ENCODE assay signal across 10 cellular contexts in genomic region chr6:36755435-36756348, GRCh38. TPM values are rescaled to one million over a fixed set of nuclear protein-coding genes. Genes with fewer than 3 reads are reported as not detected.
DNase-seq lines count a peak whose midpoint lies in the region; ATAC-seq and TF ChIP-seq lines count a peak whose summit lies in the region.
"Had no signal": no experiment of that assay in that cellular context is flagged by ENCODE, and none has a peak within 500 bp of the region (broad histone marks: within the 10 kb centered on the region; RNA-seq: fewer than 3 reads in every experiment).

No MANE protein-coding gene starts in this region.

- no peaks in the 10 kb centered on the region for H3K27me3 Mint-ChIP-seq in stimulated activated naive B cell treated with anti-CD40 and anti-IgM and Interleukin-4, amounts not matched to agents 10 μg/mL and 1 μg/mL and 100 μg/mL, for 72 hours

- no peak overlapping the region for H3K4me3 ChIP-seq in aorta (ENCODE audit: low read length in 2 of 2)

- H3K27ac ChIP-seq in foreskin keratinocyte (peak overlapping the region; percentile 43), aorta (ENCODE audit: low read depth in 1 of 2, low read length in 2 of 2) (no peak overlapping the region)
- H3K27ac ChIP-seq: KMS-11, neutrophil had no signal

- H3K9me3 Mint-ChIP-seq in stimulated activated naive B cell treated with anti-CD40 and anti-IgM and Interleukin-4, amounts not matched to agents 10 μg/mL and 1 μg/mL and 100 μg/mL, for 72 hours, result no peaks in the 10 kb centered on the region

- no peaks in the 10 kb centered on the region for H3K27me3 ChIP-seq in foreskin keratinocyte
- no peaks in the 10 kb centered on the region for H3K27me3 ChIP-seq in aorta (ENCODE audit: control insufficient read depth in 1 of 2, insufficient read depth in 2 of 2, low read length in 1 of 2)
- H3K27me3 ChIP-seq: neutrophil had no signal

- H3K9me3 ChIP-seq in aorta (ENCODE audit: control insufficient read depth, low read length), result no peaks in the 10 kb centered on the region
- H3K9me3 ChIP-seq: neutrophil had no signal

- H3K4me1 ChIP-seq in foreskin keratinocyte (peaks cover 23% of the 10 kb centered on the region), aorta (ENCODE audit: control insufficient read depth in 1 of 2, insufficient read depth in 2 of 2, low read length in 2 of 2) (no peaks in the 10 kb centered on the region)

- peak; percentile 35 to 53 for DNase-seq in Kasumi-1 (lab: John Stamatoyannopoulos, UW)
- peak; percentile 18 to 37 for DNase-seq in activated CD8-positive, alpha-beta memory T cell treated with anti-CD3 and anti-CD28 coated beads for 1 hour (ENCODE audit: extremely low read depth in 1 of 2, low read depth in 1 of 2)
- DNase-seq in foreskin keratinocyte, result peak; percentile 80 to 84
- DNase-seq in stimulated activated naive B cell treated with anti-CD40 and anti-IgM and Interleukin-4, amounts not matched to agents 10 μg/mL and 1 μg/mL and 100 μg/mL, for 72 hours, result peak; percentile 74
- no peak for DNase-seq in LoVo (ENCODE audit: low spot score)
- no peak for DNase-seq in aorta

- ATAC-seq in foreskin keratinocyte, result peak; percentile 65
- peak; percentile 73 to 74 for ATAC-seq in stimulated activated naive B cell treated with anti-CD40 and anti-IgM and Interleukin-4, amounts not matched to agents 10 μg/mL and 1 μg/mL and 100 μg/mL, for 72 hours (replicated peaks)
- no peak for ATAC-seq in HG02759 (IDR thresholded peaks at IDR 0.05; ENCODE audit: unreplicated experiment)
- no peak for ATAC-seq in aorta (ENCODE audit: low FRiP score)

- peak overlapping the region; percentile 52 for H3K27ac Mint-ChIP-seq in stimulated activated naive B cell treated with anti-CD40 and anti-IgM and Interleukin-4, amounts not matched to agents 10 μg/mL and 1 μg/mL and 100 μg/mL, for 72 hours

- peaks cover 79 to 93% of the 10 kb centered on the region in 2 donors for H3K4me1 Mint-ChIP-seq in stimulated activated naive B cell treated with anti-CD40 and anti-IgM and Interleukin-4, amounts not matched to agents 10 μg/mL and 1 μg/mL and 100 μg/mL, for 72 hours

- H3K36me3 ChIP-seq in aorta (ENCODE audit: control insufficient read depth in 1 of 2, insufficient read depth in 2 of 2, low read length in 1 of 2), result no peaks in the 10 kb centered on the region
- H3K36me3 ChIP-seq: neutrophil had no signal

- 89 to 91% methylated on average over 19 of the region's 19 CpGs for WGBS in aorta, 2 donors

- intact Hi-C loops in aorta (cut with DNase I), result loop anchor here in 1 of 2 donors (2.0 to 5.0 kb wide), 2 partner anchors 31 to 63 kb away; no protein-coding TSS in a partner anchor

- no peak for TF ChIP-seq CTCF in foreskin keratinocyte (conservative IDR thresholded peaks at IDR 0.05)

- peak overlapping the region; percentile 32 to 69 for H3K4me3 Mint-ChIP-seq in stimulated activated naive B cell treated with anti-CD40 and anti-IgM and Interleukin-4, amounts not matched to agents 10 μg/mL and 1 μg/mL and 100 μg/mL, for 72 hours

- H3K36me3 Mint-ChIP-seq in stimulated activated naive B cell treated with anti-CD40 and anti-IgM and Interleukin-4, amounts not matched to agents 10 μg/mL and 1 μg/mL and 100 μg/mL, for 72 hours, result peaks cover 0 to under 1% of the 10 kb centered on the region in 2 donors

- peak; percentile 44 for TF ChIP-seq POLR2A in GM18951 (IDR thresholded peaks at IDR 0.05; ENCODE audit: extremely low read depth, insufficient read depth, insufficient read length)

- in situ Hi-C loops in GM18951 (cut with MboI; ENCODE audit: low sequenced_read_pairs, unreplicated experiment), result loop anchor here (10.0 kb wide), 1 partner anchor 131 kb away; no protein-coding TSS in a partner anchor

RNA-seq across cellular contexts. Expression of gene RAB44, which starts 58.1 kb away (rescaled TPM):
- total RNA-seq in foreskin keratinocyte (0.03 TPM in 1 of 2 replicates, not detected in the other), aorta (under 1 TPM; 0.29 to 0.66 TPM)
- polyA plus RNA-seq in foreskin keratinocyte (0.01 and 0.03 TPM in 2 replicates), aorta (not detected)

Comparison
In these comparisons a context has a peak if more than half of its experiments do, and no peak if none do; other contexts are left out.
1. DNase-seq: peak in Kasumi-1 (2 of 2), activated CD8-positive, alpha-beta memory T cell treated with anti-CD3 and anti-CD28 coated beads for 1 hour (2 of 2), foreskin keratinocyte (2 of 2) and stimulated activated naive B cell treated with anti-CD40 and anti-IgM and Interleukin-4, amounts not matched to agents 10 μg/mL and 1 μg/mL and 100 μg/mL, for 72 hours (single experiment); none in LoVo (single experiment) and aorta (0 of 2).
2. ATAC-seq: peak in foreskin keratinocyte (single experiment) and stimulated activated naive B cell treated with anti-CD40 and anti-IgM and Interleukin-4, amounts not matched to agents 10 μg/mL and 1 μg/mL and 100 μg/mL, for 72 hours (2 of 2); none in HG02759 (single experiment) and aorta (single experiment).